19 cellular contexts compared by ENCODE assay signal in genomic region chr16:8262299-8262698, GRCh38.
"Had no signal": no experiment of that assay in that cellular context is flagged by ENCODE, and none has a peak within 500 bp of the region (broad histone marks: within the 10 kb centered on the region; RNA-seq: fewer than 3 reads in every experiment).

No MANE protein-coding gene starts in this region.

- H3K4me2 ChIP-seq: KMS-11, SK-N-SH had no signal

- H3K27ac ChIP-seq: KMS-11 had no signal

- H3K9me2 ChIP-seq: SK-N-SH had no signal

- H3K4me3 ChIP-seq: K562 had no signal

- H3K9ac ChIP-seq: KMS-11, SK-N-SH had no signal

- DNase-seq: Kasumi-1, MM.1S, NCI-H1092 treated with DMSO at 0.1 percent for 48 hours, NCI-H1436 treated with DMSO at 0.1 percent for 48 hours, NCI-H1694, NCI-H187 treated with DMSO at 0.1 percent for 48 hours, NCI-H2029 treated with DMSO at 0.1 percent for 48 hours, NCI-H2171 treated with DMSO at 0.1 percent for 48 hours, NCI-H524, NCI-H526 treated with DMSO at 0.1 percent for 48 hours, NCI-H748 treated with DMSO at 0.1 percent for 48 hours, RPMI8226, SHP77, SK-N-SH, SW 1271, T-cell had no signal

- H3K9me3 ChIP-seq: SK-N-SH had no signal

- FAIRE-seq: K562, RCC 7860 had no signal

- ATAC-seq: K562 had no signal
